In genomic region chr5:44774279-44774880, GRCh38 we compare ENCODE assay signal across 7 cellular contexts. TPM values are rescaled to one million over a fixed set of nuclear protein-coding genes. Genes with fewer than 3 reads are reported as not detected.
DNase-seq lines count a peak whose midpoint lies in the region; ATAC-seq and TF ChIP-seq lines count a peak whose summit lies in the region.

No MANE protein-coding gene starts in this region.

- TF ChIP-seq CTCF in GM10266 (IDR thresholded peaks at IDR 0.05; ENCODE audit: control insufficient read depth, insufficient read depth, low read depth, missing control alignments) (peak; percentile 49), astrocyte of the spinal cord (IDR thresholded peaks at IDR 0.05; ENCODE audit: low read depth, low read length) (peak; percentile 22)

- H3K9me3 ChIP-seq in T-helper 17 cell (ENCODE audit: control insufficient read depth, low read length, poor library complexity, severe bottlenecking): no peaks in the 10 kb centered on the region

- no peaks in the 10 kb centered on the region for H3K4me1 Mint-ChIP-seq in T-helper 17 cell
- H3K4me1 Mint-ChIP-seq in activated T-helper 17 cell treated with anti-CD3 and anti-CD28 coated beads, Interleukin-2, amount 50 U/mL, for 72 hours: no peaks in the 10 kb centered on the region

- DNase-seq in GM10266 (ENCODE audit: extremely low spot score): peak; percentile 7
- DNase-seq in NCI-H2107 treated with DMSO at 0.1 percent for 48 hours (lab: John Stamatoyannopoulos, UW; ENCODE audit: unreplicated experiment): peak; percentile 57
- peak; percentile 62 for DNase-seq in astrocyte of the spinal cord (ENCODE audit: low read depth, low spot score)
- peak; percentile 75 for DNase-seq in left kidney (ENCODE audit: low read depth, low spot score)
- DNase-seq in T-helper 17 cell: no peak

- in situ Hi-C loops in astrocyte of the spinal cord (cut with HindIII; ENCODE audit: low sequenced_read_pairs): no loop called here

- H3K36me3 Mint-ChIP-seq in T-helper 17 cell (ENCODE audit: low read depth): no peaks in the 10 kb centered on the region
- no peaks in the 10 kb centered on the region for H3K36me3 Mint-ChIP-seq in activated T-helper 17 cell treated with anti-CD3 and anti-CD28 coated beads, Interleukin-2, amount 50 U/mL, for 72 hours (ENCODE audit: low read depth)

- H3K4me3 Mint-ChIP-seq in T-helper 17 cell: no peak overlapping the region
- no peak overlapping the region for H3K4me3 Mint-ChIP-seq in activated T-helper 17 cell treated with anti-CD3 and anti-CD28 coated beads, Interleukin-2, amount 50 U/mL, for 72 hours

- no peak overlapping the region for H3K4me3 ChIP-seq in astrocyte of the spinal cord (ENCODE audit: low read depth, low read length)

- H3K27ac Mint-ChIP-seq in T-helper 17 cell: no peak overlapping the region
- H3K27ac Mint-ChIP-seq in activated T-helper 17 cell treated with anti-CD3 and anti-CD28 coated beads, Interleukin-2, amount 50 U/mL, for 72 hours: no peak overlapping the region

- H3K9me3 Mint-ChIP-seq in activated T-helper 17 cell treated with anti-CD3 and anti-CD28 coated beads, Interleukin-2, amount 50 U/mL, for 72 hours: no peaks in the 10 kb centered on the region

- H3K27me3 Mint-ChIP-seq in T-helper 17 cell: peaks cover 38% of the 10 kb centered on the region
- peaks cover 11% of the 10 kb centered on the region for H3K27me3 Mint-ChIP-seq in activated T-helper 17 cell treated with anti-CD3 and anti-CD28 coated beads, Interleukin-2, amount 50 U/mL, for 72 hours

- ATAC-seq in HG02610 (IDR thresholded peaks at IDR 0.05; ENCODE audit: unreplicated experiment) (peak; percentile 61), T-helper 17 cell (no peak)
- no peak for ATAC-seq in activated T-helper 17 cell treated with anti-CD3 and anti-CD28 coated beads, Interleukin-2, amount 50 U/mL, for 72 hours (replicated peaks)

RNA-seq across cellular contexts. Expression of gene MRPS30, which starts 34.4 kb away (rescaled TPM):
- 10 to 100 TPM; 39.4 to 43.5 TPM for total RNA-seq in T-helper 17 cell
- 10 to 100 TPM; 42.0 to 53.8 TPM for total RNA-seq in activated T-helper 17 cell treated with anti-CD3 and anti-CD28 coated beads, Interleukin-2, amount 50 U/mL, for 72 hours

Comparison
In these comparisons a context has a peak if more than half of its experiments do, and no peak if none do; other contexts are left out.
1. DNase-seq: peak in GM10266 (single experiment), NCI-H2107 treated with DMSO at 0.1 percent for 48 hours (single experiment), astrocyte of the spinal cord (single experiment) and left kidney (single experiment); none in T-helper 17 cell (0 of 3).